Comparison of ENCODE assay signal across 8 cellular contexts in the genomic region with DNA sequence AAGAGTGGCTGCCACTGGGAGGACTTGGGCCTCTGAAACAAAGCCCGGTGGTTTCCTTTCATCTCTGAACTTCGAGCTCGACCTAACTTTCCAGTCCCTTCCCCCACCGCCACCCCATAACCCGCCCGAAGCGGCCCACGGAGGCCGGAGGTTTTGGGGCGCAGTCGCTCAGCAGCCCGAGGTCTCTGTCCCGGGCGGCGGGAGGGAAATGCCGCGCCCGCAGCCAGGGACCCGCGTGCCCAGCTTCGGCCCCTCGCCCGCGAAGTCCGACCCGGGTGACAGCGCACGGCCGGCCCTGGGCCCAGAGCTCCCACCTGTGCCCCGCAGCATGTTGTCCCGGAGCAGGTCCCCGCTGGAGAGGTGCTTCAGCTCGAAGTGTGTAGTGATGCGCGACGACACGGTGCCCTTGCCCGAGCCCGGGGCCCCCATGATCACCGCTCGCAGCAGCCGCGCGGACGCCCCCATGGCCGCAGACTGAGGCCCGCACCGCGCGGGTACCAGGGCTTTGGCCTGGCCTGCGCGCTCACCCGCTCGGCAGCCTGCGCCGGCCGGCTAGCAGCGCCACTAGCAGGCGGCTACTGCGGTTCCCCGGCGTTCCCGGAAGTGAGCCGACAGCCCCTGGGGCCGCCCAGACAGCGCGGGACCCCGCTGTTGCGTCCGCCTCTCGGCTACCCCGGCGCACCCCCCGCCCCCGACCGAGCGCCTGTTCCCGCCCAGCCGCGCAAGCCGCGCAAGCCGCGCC. TPM values are rescaled to one million over a fixed set of nuclear protein-coding genes. Genes with fewer than 3 reads are reported as not detected.
A peak's percentile ranks its signal among the peaks of the same experiment; 100 is the strongest.
DNase-seq lines count a peak whose midpoint lies in the region; ATAC-seq lines count a peak whose summit lies in the region.

A gene (minus strand): TSS at position 580 of the 742 bp plus-strand sequence. CDS start 115 bp downstream, at position 465.

- CTCF ChIA-PET in activated CD4-positive, alpha-beta T cell treated with anti-CD3 and anti-CD28 coated beads, Interleukin-2, amount 10 ng/mL, durations not matched to agents 7 days and 5 days (lab: Charles Lee): interaction anchor here (0.5 to 2.3 kb wide), 8 partner anchors 9 to 161 kb away, joined by 3 to 5 read pairs (median 3); a partner anchor contains a TSS

- H3K27ac Mint-ChIP-seq in activated CD4-positive, alpha-beta T cell treated with anti-CD3 and anti-CD28 coated beads, Interleukin-2, amount 10 ng/mL, durations not matched to agents 7 days and 5 days: peak within 1 kb of the TSS; percentile 91

- H3K4me3 Mint-ChIP-seq in activated CD4-positive, alpha-beta T cell treated with anti-CD3 and anti-CD28 coated beads, Interleukin-2, amount 10 ng/mL, durations not matched to agents 7 days and 5 days: peak within 1 kb of the TSS; percentile 87

- peaks cover 38% of the 10 kb centered on the region for H3K4me1 Mint-ChIP-seq in activated CD4-positive, alpha-beta T cell treated with anti-CD3 and anti-CD28 coated beads, Interleukin-2, amount 10 ng/mL, durations not matched to agents 7 days and 5 days

- no peaks in the 10 kb centered on the region for H3K27me3 Mint-ChIP-seq in activated CD4-positive, alpha-beta T cell treated with anti-CD3 and anti-CD28 coated beads, Interleukin-2, amount 10 ng/mL, durations not matched to agents 7 days and 5 days

- H3K36me3 Mint-ChIP-seq in activated CD4-positive, alpha-beta T cell treated with anti-CD3 and anti-CD28 coated beads, Interleukin-2, amount 10 ng/mL, durations not matched to agents 7 days and 5 days (ENCODE audit: low read depth): peaks cover 8% of the 10 kb centered on the region

- DNase-seq in Ammon's horn (ENCODE audit: low spot score): peak; percentile 81
- DNase-seq in NCI-H460 (ENCODE audit: extremely low read depth, low read depth): peak; percentile 54
- peak; percentile 88 for DNase-seq in activated CD4-positive, alpha-beta T cell treated with anti-CD3 and anti-CD28 coated beads, Interleukin-2, amount 10 ng/mL, durations not matched to agents 7 days and 5 days
- DNase-seq in cortex of kidney (lab: John Stamatoyannopoulos, UW): peak; percentile 56
- peak; percentile 91 for DNase-seq in left lobe of liver (ENCODE audit: low spot score)
- peak; percentile 72 for DNase-seq in stimulated activated CD4-positive, alpha-beta T cell treated with anti-CD3 and anti-CD28 coated beads, Interleukin-2, amount 100 ng/mL, for 4 hours (ENCODE audit: low read depth)

- ATAC-seq in GM19023 (IDR thresholded peaks at IDR 0.05; ENCODE audit: unreplicated experiment) (peak; percentile 88), HG03175 (IDR thresholded peaks at IDR 0.05; ENCODE audit: unreplicated experiment) (peak; percentile 91), left lobe of liver (peak; percentile 85)

- POLR2A ChIA-PET in activated CD4-positive, alpha-beta T cell treated with anti-CD3 and anti-CD28 coated beads, Interleukin-2, amount 10 ng/mL, durations not matched to agents 7 days and 5 days (lab: Charles Lee): interaction anchor here (0.6 to 0.7 kb wide), 2 partner anchors 61 to 697 kb away, joined by 3 read pairs; a partner anchor contains a TSS

- H3K9me3 Mint-ChIP-seq in activated CD4-positive, alpha-beta T cell treated with anti-CD3 and anti-CD28 coated beads, Interleukin-2, amount 10 ng/mL, durations not matched to agents 7 days and 5 days: no peaks in the 10 kb centered on the region

RNA-seq across cellular contexts. Expression of the gene that starts here (rescaled TPM):
- 21.6 and 21.9 TPM in 2 replicates for total RNA-seq in NCI-H460 (2014; rRNA removed; shearing (Covaris generic))
- polyA plus RNA-seq in NCI-H460 (2014; cell fraction: nucleus; rRNA removed): 32.8 and 48.9 TPM in 2 replicates
- 10 to 100 TPM; 34.4 to 38.9 TPM for total RNA-seq in activated CD4-positive, alpha-beta T cell treated with anti-CD3 and anti-CD28 coated beads, Interleukin-2, amount 10 ng/mL, durations not matched to agents 7 days and 5 days
- total RNA-seq in left lobe of liver: 108 TPM

Comparison
In these comparisons a context has a peak if more than half of its experiments do, and no peak if none do; other contexts are left out.
1. Peak in every context shown above with its lines: DNase-seq and ATAC-seq.